23 cellular contexts compared by ENCODE assay signal in the genomic region with DNA sequence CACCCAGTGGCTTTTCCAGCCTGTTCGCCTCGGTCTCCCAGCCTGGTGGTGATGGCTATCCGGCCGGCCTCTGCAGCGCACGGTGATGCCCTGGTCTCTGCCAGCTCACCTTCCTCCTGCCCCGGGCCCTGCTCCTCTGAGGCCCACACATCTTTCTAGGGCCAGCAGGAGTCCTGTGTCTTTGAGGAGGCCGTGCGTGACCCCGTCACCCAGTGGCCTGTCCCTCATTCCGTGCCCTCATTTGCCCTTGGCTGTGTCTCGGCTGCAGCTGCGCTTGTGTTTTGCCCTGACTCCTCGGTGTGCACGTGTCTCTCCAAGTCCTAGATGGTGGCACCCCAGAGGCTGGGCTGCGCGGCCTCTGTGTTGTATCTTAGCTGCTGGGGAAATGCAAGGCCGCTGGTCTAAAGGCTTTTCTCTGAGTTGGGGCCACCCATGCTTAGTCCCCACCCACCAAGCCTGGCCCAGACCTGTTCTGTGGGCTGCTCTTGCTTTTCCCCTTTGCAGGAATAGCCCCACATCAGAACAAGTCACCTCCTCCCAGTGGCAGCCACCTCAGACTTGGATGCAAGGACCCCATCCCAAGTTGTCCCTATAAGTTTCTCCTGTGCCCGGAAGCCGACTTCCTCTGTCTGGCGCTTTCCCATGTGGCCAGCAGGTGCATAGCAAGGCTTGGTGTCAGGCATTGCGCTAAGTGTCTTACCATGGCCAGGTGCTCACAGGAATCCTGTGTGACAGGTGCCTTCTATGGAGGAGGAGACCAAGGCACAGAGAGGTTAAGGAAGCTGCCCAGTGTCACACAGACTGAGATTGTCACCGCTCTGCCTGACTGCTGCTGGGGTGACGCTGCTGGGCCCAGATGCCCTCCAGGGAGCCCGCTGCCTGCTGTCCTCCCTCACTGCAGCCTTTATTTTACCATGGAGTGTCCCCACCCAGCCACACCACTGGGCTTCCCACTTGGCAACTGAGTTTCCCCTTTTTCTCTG.
A peak's percentile ranks its signal among the peaks of the same experiment; 100 is the strongest.
DNase-seq lines count a peak whose midpoint lies in the region; ATAC-seq and TF ChIP-seq lines count a peak whose summit lies in the region.
"Had no signal": no experiment of that assay in that cellular context is flagged by ENCODE, and none has a peak within 500 bp of the region (broad histone marks: within the 10 kb centered on the region; RNA-seq: fewer than 3 reads in every experiment).

No MANE protein-coding gene starts in this region.

- H3K4me3 ChIP-seq in HCT116 (replicated peaks in 1 of 2; ENCODE audit: low read depth in 1 of 2, low read length in 2 of 2) (no peak overlapping the region), WERI-Rb-1 (ENCODE audit: low read depth, low read length) (peak overlapping the region; percentile 18), right atrium auricular region (no peak overlapping the region), hepatocyte (no peak overlapping the region)
- H3K4me3 ChIP-seq: ascending aorta, HAP-1, spleen, tibial nerve had no signal

- no peaks in the 10 kb centered on the region for H3K79me2 ChIP-seq in HCT116 (ENCODE audit: insufficient read depth, low read length)
- H3K79me2 ChIP-seq in hepatocyte: peaks cover 15% of the 10 kb centered on the region

- no peaks in the 10 kb centered on the region for H3K36me3 ChIP-seq in HCT116 (ENCODE audit: control insufficient read depth in 1 of 2, insufficient read depth in 2 of 2, low read length in 2 of 2)
- no peaks in the 10 kb centered on the region; the same call in 1 of the 2 replicates for H3K36me3 ChIP-seq in WERI-Rb-1
- H3K36me3 ChIP-seq in right atrium auricular region: no peaks in the 10 kb centered on the region
- no peaks in the 10 kb centered on the region for H3K36me3 ChIP-seq in hepatocyte (replicated peaks; ENCODE audit: insufficient read depth, low read depth)
- H3K36me3 ChIP-seq: ascending aorta, HAP-1, spleen, tibial nerve had no signal

- no peaks in the 10 kb centered on the region for H3K4me1 Mint-ChIP-seq in progenitor cell of endocrine pancreas (ENCODE audit: low read depth)
- H3K4me1 Mint-ChIP-seq: CD8-positive, alpha-beta memory T cell; natural killer cell; stimulated activated naive CD8-positive, alpha-beta T cell treated with anti-CD3 and anti-CD28 coated beads, Interleukin-15, amount 100 ng/mL, for 72 hours had no signal

- no peaks in the 10 kb centered on the region for H3K9me3 ChIP-seq in HCT116 (ENCODE audit: control insufficient read depth in 1 of 2, insufficient read depth in 1 of 2, low read depth in 1 of 2, low read length in 2 of 2)
- peaks cover 9% of the 10 kb centered on the region for H3K9me3 ChIP-seq in WERI-Rb-1 (ENCODE audit: severe bottlenecking)
- no peaks in the 10 kb centered on the region for H3K9me3 ChIP-seq in right atrium auricular region
- H3K9me3 ChIP-seq in hepatocyte (ENCODE audit: low read depth): no peaks in the 10 kb centered on the region
- H3K9me3 ChIP-seq: ascending aorta, HAP-1, spleen, tibial nerve had no signal

- intact Hi-C loops in HCT116 (cut with micrococcal nuclease): no loop called here

- H3K9me3 Mint-ChIP-seq in progenitor cell of endocrine pancreas (ENCODE audit: low read depth): no peaks in the 10 kb centered on the region
- H3K9me3 Mint-ChIP-seq: activated naive CD4-positive, alpha-beta T cell treated with anti-CD3 and anti-CD28 coated beads, Interleukin-2, amount 50 U/mL, for 72 hours; activated T-helper 1 cell treated with anti-CD3 and anti-CD28 coated beads, Interleukin-12 subunit alpha, Interleukin-12 subunit beta, Interleukin-2, Interleukin-4 antibody, amounts not matched to agents 30 ng/mL and 10 ng/mL and 1 ng/mL, durations not matched to agents 14 hours and 24 hours and 36 hours; CD8-positive, alpha-beta memory T cell; natural killer cell; stimulated activated naive CD8-positive, alpha-beta T cell treated with anti-CD3 and anti-CD28 coated beads, Interleukin-15, amount 100 ng/mL, for 72 hours had no signal

- H3K4me1 ChIP-seq in HCT116 (ENCODE audit: control insufficient read depth in 1 of 2, insufficient read depth in 2 of 2, low read length in 2 of 2) (no peaks in the 10 kb centered on the region), right atrium auricular region (peaks cover 0 to 78% of the 10 kb centered on the region in 2 donors), hepatocyte (ENCODE audit: insufficient read depth) (peaks cover 16% of the 10 kb centered on the region)
- H3K4me1 ChIP-seq: HAP-1 had no signal

- H3K9me2 ChIP-seq in HCT116 (ENCODE audit: insufficient read depth) (no peaks in the 10 kb centered on the region), hepatocyte (replicated peaks; ENCODE audit: insufficient read depth) (no peaks in the 10 kb centered on the region)

- H2AFZ ChIP-seq in HCT116 (ENCODE audit: low read depth, low read length, poor library complexity, severe bottlenecking) (no peak overlapping the region), hepatocyte (no peak overlapping the region)

- no peak overlapping the region for H3K27ac Mint-ChIP-seq in progenitor cell of endocrine pancreas
- H3K27ac Mint-ChIP-seq: activated T-helper 1 cell treated with anti-CD3 and anti-CD28 coated beads, Interleukin-12 subunit alpha, Interleukin-12 subunit beta, Interleukin-2, Interleukin-4 antibody, amounts not matched to agents 30 ng/mL and 10 ng/mL and 1 ng/mL, durations not matched to agents 14 hours and 24 hours and 36 hours; CD8-positive, alpha-beta memory T cell; natural killer cell; stimulated activated naive CD8-positive, alpha-beta T cell treated with anti-CD3 and anti-CD28 coated beads, Interleukin-15, amount 100 ng/mL, for 72 hours had no signal

- 91% methylated on average over 24 of the region's 25 CpGs for WGBS in hepatocyte (ENCODE audit: low lambda C conversion rate, missing lambda C conversion rate)

- peak in 1 of 3 experiments; percentile 28; a peak in 2 of 6 replicates for TF ChIP-seq CTCF in HCT116 (IDR thresholded peaks at IDR 0.05 in 2 of 3, conservative IDR thresholded peaks at IDR 0.05 in 1 of 3; ENCODE audit: borderline replicate concordance in 1 of 3, insufficient read depth in 1 of 3, low read depth in 2 of 3, low read length in 2 of 3)
- TF ChIP-seq CTCF in WERI-Rb-1 (IDR thresholded peaks at IDR 0.05; ENCODE audit: low read depth, low read length): peak; percentile 40; the same call in 1 of the 2 replicates
- TF ChIP-seq CTCF in right atrium auricular region (IDR thresholded peaks at IDR 0.05): no peak
- TF ChIP-seq CTCF in progenitor cell of endocrine pancreas (IDR thresholded peaks at IDR 0.05; ENCODE audit: unreplicated experiment): peak; percentile 1
- no peak for TF ChIP-seq CTCF in hepatocyte (IDR thresholded peaks at IDR 0.05; ENCODE audit: poor library complexity)

- H3K4me3 Mint-ChIP-seq in progenitor cell of endocrine pancreas (ENCODE audit: low read depth): no peak overlapping the region
- H3K4me3 Mint-ChIP-seq: activated T-helper 1 cell treated with anti-CD3 and anti-CD28 coated beads, Interleukin-12 subunit alpha, Interleukin-12 subunit beta, Interleukin-2, Interleukin-4 antibody, amounts not matched to agents 30 ng/mL and 10 ng/mL and 1 ng/mL, durations not matched to agents 14 hours and 24 hours and 36 hours; CD8-positive, alpha-beta memory T cell; natural killer cell; stimulated activated naive CD8-positive, alpha-beta T cell treated with anti-CD3 and anti-CD28 coated beads, Interleukin-15, amount 100 ng/mL, for 72 hours had no signal

- H3K27me3 ChIP-seq in HCT116 (ENCODE audit: insufficient read depth, low read length) (no peaks in the 10 kb centered on the region), WERI-Rb-1 (ENCODE audit: insufficient read depth, low read depth, severe bottlenecking) (no peaks in the 10 kb centered on the region), right atrium auricular region (no peaks in the 10 kb centered on the region), hepatocyte (no peaks in the 10 kb centered on the region)
- H3K27me3 ChIP-seq: ascending aorta, tibial nerve had no signal

- no peak for TF ChIP-seq POLR2A in HCT116 (IDR thresholded peaks at IDR 0.05; ENCODE audit: borderline replicate concordance, extremely low read depth, insufficient read depth, insufficient read length)

- H3K27ac ChIP-seq in HCT116 (ENCODE audit: low read depth, low read length) (no peak overlapping the region), WERI-Rb-1 (peak overlapping the region; percentile 80), right atrium auricular region (peak overlapping the region; percentile 63 to 79), hepatocyte (no peak overlapping the region)
- H3K27ac ChIP-seq: ascending aorta, RWPE1, spleen, tibial nerve had no signal

- CTCF ChIA-PET in HCT116 (lab: Charles Lee): interaction anchor here (2.2 kb wide), 1 partner anchor 134 kb away, joined by 6 read pairs; no protein-coding TSS in a partner anchor

- peak; percentile 67 for ATAC-seq in HCT116
- ATAC-seq: activated naive CD4-positive, alpha-beta T cell treated with anti-CD3 and anti-CD28 coated beads, Interleukin-2, amount 50 U/mL, for 72 hours; natural killer cell; stimulated activated naive CD8-positive, alpha-beta T cell treated with anti-CD3 and anti-CD28 coated beads, Interleukin-15, amount 100 ng/mL, for 72 hours had no signal

- DNase-seq in HCT116 (ENCODE audit: low read depth, low spot score): no peak
- DNase-seq in WERI-Rb-1: peak; percentile 75
- no peak for DNase-seq in right atrium auricular region (ENCODE audit: low spot score)
- no peak for DNase-seq in progenitor cell of endocrine pancreas (ENCODE audit: low spot score, unreplicated experiment)
- DNase-seq in glomerular visceral epithelial cell (ENCODE audit: extremely low spot score): no peak
- no peak for DNase-seq in hepatocyte (ENCODE audit: low spot score)
- DNase-seq in effector CD8-positive, alpha-beta T cell (lab: John Stamatoyannopoulos, UW): no peak
- DNase-seq: activated CD4-positive, alpha-beta T cell treated with anti-CD3 and anti-CD28 coated beads for 4 hours; DND-41; natural killer cell; NCI-H1105; NCI-H2081; NCI-H446; stimulated activated CD4-positive, alpha-beta T cell treated with anti-CD3 and anti-CD28 coated beads, Interleukin-4, amount 100 ng/mL, for 4 hours; stimulated activated naive CD8-positive, alpha-beta T cell treated with anti-CD3 and anti-CD28 coated beads, Interleukin-15, amount 100 ng/mL, for 72 hours had no signal

- RAD21 ChIA-PET in HCT116 (lab: Charles Lee; ENCODE audit: low non-redundant PET in 1 of 2, low total read pairs in 2 of 2, uncharacterized antibody in 2 of 2, unreplicated experiment in 2 of 2): no interaction called here

- no peak overlapping the region for H3K9ac ChIP-seq in HCT116 (ENCODE audit: low read length)

- BruUV-seq in HCT116 (replicated peaks; lab: Mats Ljungman, UMichigan): no TSS peak

- H3K27me3 Mint-ChIP-seq in progenitor cell of endocrine pancreas: peaks cover 9% of the 10 kb centered on the region

- no peaks in the 10 kb centered on the region for H3K36me3 Mint-ChIP-seq in progenitor cell of endocrine pancreas (ENCODE audit: insufficient read depth)
- H3K36me3 Mint-ChIP-seq: activated naive CD4-positive, alpha-beta T cell treated with anti-CD3 and anti-CD28 coated beads, Interleukin-2, amount 50 U/mL, for 72 hours; CD8-positive, alpha-beta memory T cell; natural killer cell had no signal

- H3K4me2 ChIP-seq in HCT116 (ENCODE audit: low read length) (no peak overlapping the region), hepatocyte (no peak overlapping the region)

- H4K20me1 ChIP-seq in HCT116 (ENCODE audit: insufficient read depth): no peaks in the 10 kb centered on the region
- no peaks in the 10 kb centered on the region for H4K20me1 ChIP-seq in hepatocyte (ENCODE audit: insufficient read depth, poor library complexity, severe bottlenecking)

- POLR2A ChIA-PET in HCT116 (lab: Charles Lee): no interaction called here

- TF ChIP-seq RAD21 in HCT116 (IDR thresholded peaks at IDR 0.05; ENCODE audit: low read depth): no peak

Comparison
In these comparisons a context has a peak if more than half of its experiments do, and no peak if none do; other contexts are left out.
1. H3K27ac ChIP-seq: peak in WERI-Rb-1 (single experiment) and right atrium auricular region (2 of 2); none in HCT116 (single experiment) and hepatocyte (single experiment).
2. CTCF ChIP-seq: peak in WERI-Rb-1 (single experiment) and progenitor cell of endocrine pancreas (single experiment); none in right atrium auricular region (0 of 2) and hepatocyte (single experiment).